8 cellular contexts compared by ENCODE assay signal in genomic region chr19:5622465-5623396, GRCh38.
DNase-seq lines count a peak whose midpoint lies in the region; ATAC-seq and FAIRE-seq lines count a peak whose summit lies in the region.

Gene SAFB, plus strand, starts transcription at chr19:5623083. Its CDS starts 123 bp downstream, at chr19:5623206.
Gene SAFB2, minus strand, starts transcription at chr19:5622776. Its CDS starts 61 bp downstream, at chr19:5622715.

- peaks cover 57 to 63% of the 10 kb centered on the region in 2 donors for H3K4me1 Mint-ChIP-seq in effector memory CD8-positive, alpha-beta T cell (ENCODE audit: low read depth in 2 of 2)

- H3K9me3 Mint-ChIP-seq in effector memory CD8-positive, alpha-beta T cell: no peaks in the 10 kb centered on the region

- H3K27ac Mint-ChIP-seq in effector memory CD8-positive, alpha-beta T cell: peak within 1 kb of the TSS; percentile 100

- H3K36me3 Mint-ChIP-seq in effector memory CD8-positive, alpha-beta T cell (ENCODE audit: insufficient read depth): peaks cover 81% of the 10 kb centered on the region

- FAIRE-seq in HTR-8/SVneo (lab: Jason Lieb, UNC): peak; percentile 99

- H3K27me3 Mint-ChIP-seq in effector memory CD8-positive, alpha-beta T cell: no peaks in the 10 kb centered on the region

- peak within 1 kb of the TSS; percentile 100 for H3K4me3 Mint-ChIP-seq in effector memory CD8-positive, alpha-beta T cell

- ATAC-seq in GM21367 (IDR thresholded peaks at IDR 0.05; ENCODE audit: unreplicated experiment): peak; percentile 64
- ATAC-seq in effector memory CD8-positive, alpha-beta T cell (replicated peaks): peak; percentile 81

- DNase-seq in COLO829 (ENCODE audit: low spot score) (peak; percentile 98), HTR-8/SVneo (ENCODE audit: insufficient read length, low spot score) (peak; percentile 98), NOMO-1 treated with dmso at 0.1 percent for 144 hours (lab: John Stamatoyannopoulos, UW; ENCODE audit: unreplicated experiment) (peak; percentile 94), medulla oblongata (ENCODE audit: extremely low spot score) (peak; percentile 99)
- peak; percentile 84 to 100 (median 95) for DNase-seq in activated CD8-positive, alpha-beta memory T cell treated with anti-CD3 and anti-CD28 coated beads for 48 hours (ENCODE audit: low read depth in 2 of 3, low spot score in 2 of 3)
- peak; percentile 98 to 99 (median 99) for DNase-seq in effector memory CD8-positive, alpha-beta T cell
- DNase-seq in stimulated activated CD8-positive, alpha-beta memory T cell treated with anti-CD3 and anti-CD28 coated beads, Interleukin-12 subunit alpha, Interleukin-12 subunit beta, amount 100 ng/mL, for 1 hour (ENCODE audit: low read depth): peak; percentile 100

Comparison
In these comparisons a context has a peak if more than half of its experiments do, and no peak if none do; other contexts are left out.
1. Peak in every context shown above with its lines: DNase-seq and ATAC-seq.